15 cellular contexts compared by ENCODE assay signal in the genomic region with DNA sequence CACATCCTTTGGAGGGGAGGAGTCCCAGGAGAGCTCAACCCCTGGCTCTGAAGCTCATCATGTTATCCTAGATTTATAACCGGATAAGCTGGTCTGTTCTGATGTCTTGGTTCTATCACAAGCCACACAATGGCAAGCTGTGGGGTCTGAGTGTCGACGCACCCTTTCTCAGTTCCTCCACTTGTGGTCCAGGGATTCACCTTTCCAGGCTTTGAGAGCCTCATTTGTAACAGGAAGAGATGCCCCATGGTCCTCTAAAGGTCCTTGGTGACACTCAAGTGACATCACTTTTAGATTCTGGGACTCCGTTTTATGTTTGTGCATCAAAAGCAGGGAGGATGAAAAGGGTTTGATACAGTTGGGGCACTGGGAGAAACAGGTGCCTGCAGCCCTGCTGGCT.
"Had no signal": no experiment of that assay in that cellular context is flagged by ENCODE, and none has a peak within 500 bp of the region (broad histone marks: within the 10 kb centered on the region; RNA-seq: fewer than 3 reads in every experiment).

No MANE protein-coding gene starts in this region.

- H3K9me3 ChIP-seq: adrenal gland, neutrophil, right atrium auricular region had no signal

- DNase-seq: activated naive CD4-positive, alpha-beta T cell treated with anti-CD3 and anti-CD28 coated beads for 36 hours; activated T-cell treated with anti-CD3 and anti-CD28 coated beads, Interleukin-2, amount 50 U/mL, for 72 hours; adrenal gland; central memory CD4-positive, alpha-beta T cell; effector CD4-positive, alpha-beta T cell; foreskin keratinocyte; left colon; naive thymus-derived CD8-positive, alpha-beta T cell; small intestine had no signal

- H3K27me3 ChIP-seq: adrenal gland, neutrophil, right atrium auricular region had no signal

- H3K36me3 ChIP-seq: adrenal gland, neutrophil, right atrium auricular region had no signal

- H3K4me3 ChIP-seq: adrenal gland, lung had no signal

- H3K27ac ChIP-seq: adrenal gland, foreskin keratinocyte, neutrophil, right atrium auricular region had no signal

- H3K4me3 Mint-ChIP-seq: activated naive CD4-positive, alpha-beta T cell treated with anti-CD3 and anti-CD28 coated beads for 36 hours; activated T-cell treated with anti-CD3 and anti-CD28 coated beads, Interleukin-2, amount 50 U/mL, for 72 hours; naive thymus-derived CD8-positive, alpha-beta T cell; T-helper 2 cell treated with Interferon-gamma antibody and Interleukin-4, amounts not matched to agents 5 μg/mL and 100 μg/mL, for 36 hours; type B pancreatic cell had no signal

- ATAC-seq: activated CD4-positive, CD25-positive, alpha-beta regulatory T cell treated with anti-CD3 and anti-CD28 coated beads, Interleukin-2, amount 50 U/mL, for 24 hours; activated T-cell treated with anti-CD3 and anti-CD28 coated beads, Interleukin-2, amount 50 U/mL, for 72 hours; foreskin keratinocyte; left colon; naive thymus-derived CD8-positive, alpha-beta T cell had no signal

- H3K27ac Mint-ChIP-seq: activated naive CD4-positive, alpha-beta T cell treated with anti-CD3 and anti-CD28 coated beads for 36 hours; activated T-cell treated with anti-CD3 and anti-CD28 coated beads, Interleukin-2, amount 50 U/mL, for 72 hours; naive thymus-derived CD8-positive, alpha-beta T cell; T-helper 2 cell treated with Interferon-gamma antibody and Interleukin-4, amounts not matched to agents 5 μg/mL and 100 μg/mL, for 36 hours; type B pancreatic cell had no signal

- H3K27me3 Mint-ChIP-seq: naive thymus-derived CD8-positive, alpha-beta T cell had no signal

- FAIRE-seq: small intestine had no signal

- H3K9me3 Mint-ChIP-seq: activated naive CD4-positive, alpha-beta T cell treated with anti-CD3 and anti-CD28 coated beads for 36 hours; activated T-cell treated with anti-CD3 and anti-CD28 coated beads, Interleukin-2, amount 50 U/mL, for 72 hours; naive thymus-derived CD8-positive, alpha-beta T cell; T-helper 2 cell treated with Interferon-gamma antibody and Interleukin-4, amounts not matched to agents 5 μg/mL and 100 μg/mL, for 36 hours; type B pancreatic cell had no signal
